Comparison of ENCODE assay signal across 1 cellular context in the genomic region with DNA sequence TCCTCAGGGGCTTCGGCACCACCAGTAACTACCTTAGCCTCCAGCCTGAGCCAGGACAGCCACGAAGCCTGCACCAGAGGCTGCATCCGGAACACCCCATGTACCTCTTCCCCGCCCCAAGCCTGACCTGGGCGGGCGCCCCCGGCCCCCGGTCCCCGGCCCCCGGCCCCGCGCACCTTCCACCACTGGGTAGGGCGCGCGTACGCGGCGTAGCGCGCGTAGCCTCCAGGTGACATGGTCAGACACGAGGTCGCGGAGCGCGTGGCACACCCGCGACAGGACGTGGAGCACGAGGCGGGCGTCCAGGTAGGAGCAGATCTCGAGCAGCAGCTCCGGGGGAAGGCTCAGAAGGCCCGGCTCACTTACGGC.
TF ChIP-seq lines count a peak whose summit lies in the region.

No MANE protein-coding gene starts in this region.

TF ChIP-seq in IMR-90, 13 proteins besides CTCF, POLR2A, EP300 and RAD21:
- TF ChIP-seq FOS (IDR thresholded peaks at IDR 0.05; ENCODE audit: low read depth, low read length) (no peak), USF2 (IDR thresholded peaks at IDR 0.05; ENCODE audit: low read depth, low read length) (no peak), MXI1 (IDR thresholded peaks at IDR 0.05; ENCODE audit: borderline replicate concordance, low read depth, low read length) (no peak), MAZ (IDR thresholded peaks at IDR 0.05; ENCODE audit: borderline replicate concordance, low read depth, low read length) (no peak), NFE2L2 (IDR thresholded peaks at IDR 0.05; ENCODE audit: low read depth, low read length) (no peak), BHLHE40 (IDR thresholded peaks at IDR 0.05; ENCODE audit: low read depth, low read length) (no peak), CEBPB (IDR thresholded peaks at IDR 0.05; ENCODE audit: low read depth, low read length) (no peak), CHD1 (IDR thresholded peaks at IDR 0.05; ENCODE audit: low read depth, low read length) (no peak)
- TF ChIP-seq, protein P1, sequence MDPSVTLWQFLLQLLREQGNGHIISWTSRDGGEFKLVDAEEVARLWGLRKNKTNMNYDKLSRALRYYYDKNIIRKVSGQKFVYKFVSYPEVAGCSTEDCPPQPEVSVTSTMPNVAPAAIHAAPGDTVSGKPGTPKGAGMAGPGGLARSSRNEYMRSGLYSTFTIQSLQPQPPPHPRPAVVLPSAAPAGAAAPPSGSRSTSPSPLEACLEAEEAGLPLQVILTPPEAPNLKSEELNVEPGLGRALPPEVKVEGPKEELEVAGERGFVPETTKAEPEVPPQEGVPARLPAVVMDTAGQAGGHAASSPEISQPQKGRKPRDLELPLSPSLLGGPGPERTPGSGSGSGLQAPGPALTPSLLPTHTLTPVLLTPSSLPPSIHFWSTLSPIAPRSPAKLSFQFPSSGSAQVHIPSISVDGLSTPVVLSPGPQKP (IDR thresholded peaks at IDR 0.05; ENCODE audit: borderline replicate concordance, low read depth, low read length), result no peak
TF ChIP-seq in IMR-90: peak in this region for 0.
